1 cellular context compared by ENCODE assay signal in the genomic region with DNA sequence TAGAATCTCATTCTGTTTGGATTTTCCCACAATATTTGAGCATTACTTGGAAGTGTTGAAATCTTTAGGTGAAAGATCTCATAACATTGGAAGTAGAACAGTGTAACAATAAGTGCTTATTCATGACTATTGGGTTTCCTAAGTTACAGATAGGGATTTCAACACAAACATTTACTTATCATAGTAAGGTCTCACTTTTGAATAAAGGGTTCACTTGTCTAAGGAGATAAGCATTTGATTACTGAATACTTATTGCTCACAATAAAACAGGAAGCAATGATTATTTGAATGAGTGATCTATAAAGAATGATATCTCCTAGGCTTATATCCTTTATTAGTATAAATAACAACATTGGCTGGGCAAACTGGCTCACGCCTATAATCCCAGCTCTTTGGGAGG.
A peak's percentile ranks its signal among the peaks of the same experiment; 100 is the strongest.
TF ChIP-seq lines count a peak whose summit lies in the region.

No MANE protein-coding gene starts in this region.

TF ChIP-seq in HepG2, 621 proteins besides CTCF, POLR2A, EP300 and RAD21:
- TF ChIP-seq ZNF407 (CRISPR knock-in tag; IDR thresholded peaks at IDR 0.05; ENCODE audit: not compliant biosample characterization) (no peak), FOXC1 (CRISPR knock-in tag; IDR thresholded peaks at IDR 0.05; ENCODE audit: borderline replicate concordance) (no peak), SOX13 (IDR thresholded peaks at IDR 0.05) (no peak), SOX13 (CRISPR knock-in tag; conservative IDR thresholded peaks at IDR 0.05 in 1 of 2, IDR thresholded peaks at IDR 0.05 in 1 of 2) (0 out of 4 replicates have a peak, but pooled peaks of 1 of the 2 experiments have one; percentile 22), SIX1 (CRISPR knock-in tag; IDR thresholded peaks at IDR 0.05; ENCODE audit: borderline replicate concordance) (no peak), CHD4 (IDR thresholded peaks at IDR 0.05; ENCODE audit: borderline replicate concordance, low read length) (no peak), REXO4 (CRISPR knock-in tag; IDR thresholded peaks at IDR 0.05; ENCODE audit: borderline replicate concordance) (no peak), ZSCAN5A (CRISPR knock-in tag; IDR thresholded peaks at IDR 0.05; ENCODE audit: borderline replicate concordance) (no peak), CBX5 (CRISPR knock-in tag; IDR thresholded peaks at IDR 0.05; ENCODE audit: borderline replicate concordance) (no peak), MAFK (conservative IDR thresholded peaks at IDR 0.05 in 1 of 2, IDR thresholded peaks at IDR 0.05 in 1 of 2; ENCODE audit: low read length in 2 of 2) (peak in 1 of 2 experiments; percentile 19; a peak in 1 of 4 replicates), ZNF292 (CRISPR knock-in tag; IDR thresholded peaks at IDR 0.05; ENCODE audit: borderline replicate concordance, low read depth) (no peak), HNF4G (IDR thresholded peaks at IDR 0.05; ENCODE audit: borderline replicate concordance, low read depth, low read length) (no peak), HNF4G (CRISPR knock-in tag; IDR thresholded peaks at IDR 0.05; ENCODE audit: borderline replicate concordance, low read depth) (no peak), HDAC6 (IDR thresholded peaks at IDR 0.05; ENCODE audit: low read depth, low read length) (no peak)
- TF ChIP-seq, protein P1, sequence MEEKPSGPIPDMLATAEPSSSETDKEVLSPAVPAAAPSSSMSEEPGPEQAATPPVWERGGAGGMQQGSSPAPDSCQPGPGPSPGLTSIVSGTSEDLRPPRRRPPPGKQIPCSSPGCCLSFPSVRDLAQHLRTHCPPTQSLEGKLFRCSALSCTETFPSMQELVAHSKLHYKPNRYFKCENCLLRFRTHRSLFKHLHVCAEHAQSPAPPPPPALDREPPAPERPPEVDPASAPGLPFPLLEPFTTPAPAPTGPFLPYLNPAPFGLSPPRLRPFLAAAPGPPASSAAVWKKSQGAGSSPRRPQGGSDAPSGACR (CRISPR knock-in tag; IDR thresholded peaks at IDR 0.05): no peak
